ENCODE assay signal across 8 cellular contexts in genomic region chr2:16666453-16666801, GRCh38. TPM values are rescaled to one million over a fixed set of nuclear protein-coding genes. Genes with fewer than 3 reads are reported as not detected.
DNase-seq lines count a peak whose midpoint lies in the region; ATAC-seq, FAIRE-seq and TF ChIP-seq lines count a peak whose summit lies in the region.

No MANE protein-coding gene starts in this region.

- no peaks in the 10 kb centered on the region for H3K9me3 Mint-ChIP-seq in activated naive CD4-positive, alpha-beta T cell treated with anti-CD3 and anti-CD28 coated beads, Interleukin-2, amount 50 U/mL, for 72 hours

- no peak for TF ChIP-seq EP300 in HepG2 (IDR thresholded peaks at IDR 0.05; ENCODE audit: low read depth in 2 of 2, low read length in 2 of 2)
- no peak for TF ChIP-seq EP300 in HepG2 (CRISPR knock-in tag; IDR thresholded peaks at IDR 0.05; ENCODE audit: borderline replicate concordance)

- in situ Hi-C loops in HepG2 (cut with HindIII; ENCODE audit: extremely low pct_ligation_motif_present, low pct_unique_long_range_greater_than_20kb): no loop called here

- TF ChIP-seq RAD21 in HepG2 (CRISPR knock-in tag; IDR thresholded peaks at IDR 0.05): no peak

- H3K79me2 ChIP-seq in HepG2 (ENCODE audit: insufficient read depth, low read length) (no peaks in the 10 kb centered on the region), PC-3 (ENCODE audit: low read length) (no peaks in the 10 kb centered on the region)

- H3K4me1 ChIP-seq in A673 (ENCODE audit: insufficient read depth, low read length, poor library complexity, severe bottlenecking): peaks cover 62% of the 10 kb centered on the region
- peaks cover 5% of the 10 kb centered on the region; the same call in 1 of the 2 replicates for H3K4me1 ChIP-seq in HepG2 (ENCODE audit: insufficient read depth, low read length)
- peaks cover 21 to 46% of the 10 kb centered on the region in 2 donors for H3K4me1 ChIP-seq in adrenal gland (replicated peaks in 1 of 2)
- H3K4me1 ChIP-seq in PC-3 (ENCODE audit: insufficient read depth, low read length): no peaks in the 10 kb centered on the region

- no peaks in the 10 kb centered on the region for H3K9me2 ChIP-seq in PC-3 (replicated peaks; ENCODE audit: low read length)

- 25% methylated on average over 8 of the region's 8 CpGs for WGBS in HepG2 (ENCODE audit: low lambda C conversion rate)
- 66% methylated on average over 8 of the region's 8 CpGs for WGBS in adrenal gland, 4 donors

- FAIRE-seq in HepG2 (lab: Jason Lieb, UNC): no peak

- H3K9ac ChIP-seq in HepG2 (ENCODE audit: insufficient read depth, low read depth, low read length) (no peak overlapping the region), PC-3 (ENCODE audit: low read length) (no peak overlapping the region)

- peaks cover 4% of the 10 kb centered on the region; the same call in 1 of the 2 replicates for H4K20me1 ChIP-seq in HepG2 (ENCODE audit: insufficient read depth, low read length)
- H4K20me1 ChIP-seq in PC-3 (ENCODE audit: low read length): no peaks in the 10 kb centered on the region

- intact Hi-C loops in A673 (cut with micrococcal nuclease; ENCODE audit: unreplicated experiment): no loop called here
- intact Hi-C loops in HepG2 (cut with micrococcal nuclease; ENCODE audit: unreplicated experiment): no loop called here
- intact Hi-C loops in adrenal gland (cut with DNase I): no loop called here
- intact Hi-C loops in PC-3 (cut with micrococcal nuclease): no loop called here

- no peak for TF ChIP-seq CTCF in A673 (conservative IDR thresholded peaks at IDR 0.05; ENCODE audit: low read depth, low read length)
- no peak for TF ChIP-seq CTCF in HepG2 (CRISPR knock-in tag; IDR thresholded peaks at IDR 0.05)
- TF ChIP-seq CTCF in adrenal gland (IDR thresholded peaks at IDR 0.05): no peak
- no peak for TF ChIP-seq CTCF in PC-3 (conservative IDR thresholded peaks at IDR 0.05; ENCODE audit: low read depth, low read length)

- H3K27ac ChIP-seq in A673 (ENCODE audit: low read depth, low read length, poor library complexity, severe bottlenecking) (peak overlapping the region; percentile 77), HepG2 (ENCODE audit: extremely low read length, insufficient read depth, low read length) (no peak overlapping the region), adrenal gland (no peak overlapping the region), PC-3 (ENCODE audit: low read length) (no peak overlapping the region)

- H3K27ac Mint-ChIP-seq in activated naive CD4-positive, alpha-beta T cell treated with anti-CD3 and anti-CD28 coated beads, Interleukin-2, amount 50 U/mL, for 72 hours: peak overlapping the region; percentile 78 to 87

- H3K4me2 ChIP-seq in HepG2 (ENCODE audit: low read depth, low read length) (no peak overlapping the region), PC-3 (ENCODE audit: low read length) (no peak overlapping the region)

- H3K36me3 ChIP-seq in A673 (ENCODE audit: insufficient read depth, low read length, poor library complexity, severe bottlenecking): no peaks in the 10 kb centered on the region
- no peaks in the 10 kb centered on the region for H3K36me3 ChIP-seq in HepG2 (replicated peaks in 1 of 2; ENCODE audit: control insufficient read depth in 1 of 2, insufficient read depth in 2 of 2, low read length in 2 of 2)
- H3K36me3 ChIP-seq in adrenal gland (replicated peaks in 1 of 2): no peaks in the 10 kb centered on the region
- no peaks in the 10 kb centered on the region for H3K36me3 ChIP-seq in PC-3 (ENCODE audit: low read depth, low read length)

- H3K27me3 ChIP-seq in A673 (replicated peaks; ENCODE audit: insufficient read depth, low read depth, low read length, poor library complexity): no peaks in the 10 kb centered on the region
- H3K27me3 ChIP-seq in HepG2 (ENCODE audit: control insufficient read depth in 1 of 2, insufficient read depth in 2 of 2, low read length in 2 of 2): peaks cover 6 to 42% of the 10 kb centered on the region in 2 experiments; a peak in 3 of 5 replicates
- H3K27me3 ChIP-seq in adrenal gland: no peaks in the 10 kb centered on the region
- peaks cover 8% of the 10 kb centered on the region for H3K27me3 ChIP-seq in PC-3 (ENCODE audit: low read length)

- H3F3A ChIP-seq in PC-3 (ENCODE audit: low read length, unreplicated experiment): no peaks in the 10 kb centered on the region

- H3K9me3 ChIP-seq in A673 (ENCODE audit: low read depth, low read length, poor library complexity, severe bottlenecking) (no peaks in the 10 kb centered on the region), HepG2 (ENCODE audit: low read length) (no peaks in the 10 kb centered on the region), adrenal gland (replicated peaks in 1 of 3) (no peaks in the 10 kb centered on the region), PC-3 (ENCODE audit: low read length) (no peaks in the 10 kb centered on the region)

- TF ChIP-seq POLR2A in HepG2 (IDR thresholded peaks at IDR 0.05; ENCODE audit: insufficient read depth in 1 of 2, low read depth in 2 of 2, low read length in 2 of 2) (no peak), adrenal gland (IDR thresholded peaks at IDR 0.05) (no peak)

- POLR2A ChIA-PET in A673 (lab: Charles Lee; ENCODE audit: low non-redundant PET): interaction anchor here (0.6 kb wide), 1 partner anchor 9 kb away, joined by 3 read pairs; no protein-coding TSS in a partner anchor
- POLR2A ChIA-PET in HepG2 (lab: Yijun Ruan, JAX): no interaction called here
- POLR2A ChIA-PET in PC-3 (lab: Charles Lee; ENCODE audit: unreplicated experiment): no interaction called here

- H2AFZ ChIP-seq in HepG2 (ENCODE audit: low read length) (no peak overlapping the region), PC-3 (ENCODE audit: low read length) (no peak overlapping the region)

- BruUV-seq in A673 (replicated peaks; lab: Mats Ljungman, UMichigan) (no TSS peak), HepG2 (replicated peaks; lab: Mats Ljungman, UMichigan) (no TSS peak), PC-3 (replicated peaks; lab: Mats Ljungman, UMichigan) (no TSS peak)

- peak overlapping the region; percentile 49 for H3K4me3 ChIP-seq in A673 (ENCODE audit: low read depth, low read length, poor library complexity, severe bottlenecking)
- H3K4me3 ChIP-seq in HepG2 (replicated peaks in 1 of 3; ENCODE audit: insufficient read depth in 1 of 3, low read depth in 2 of 3, low read length in 3 of 3): no peak overlapping the region
- peak overlapping the region in 1 of 4 donors; percentile 79 for H3K4me3 ChIP-seq in adrenal gland
- H3K4me3 ChIP-seq in PC-3 (ENCODE audit: low read length): no peak overlapping the region

- DNase-seq in A673 (ENCODE audit: low spot score) (peak; percentile 88), HepG2 (ENCODE audit: low spot score) (no peak), adrenal gland (no peak), PC-3 (no peak), hypothalamus (lab: John Stamatoyannopoulos, UW) (no peak), NCI-H510A treated with DMSO at 0.1 percent for 48 hours (lab: John Stamatoyannopoulos, UW) (no peak)
- DNase-seq in activated naive CD4-positive, alpha-beta T cell treated with anti-CD3 and anti-CD28 coated beads, Interleukin-2, amount 50 U/mL, for 72 hours (ENCODE audit: low spot score in 2 of 2): no peak

- CTCF ChIA-PET in A673 (lab: Charles Lee) (no interaction called here), HepG2 (lab: Yijun Ruan, JAX; ENCODE audit: low intra/inter-chr PET ratio, low total read pairs) (no interaction called here), PC-3 (lab: Charles Lee) (no interaction called here)

- peaks cover 0 to 26% of the 10 kb centered on the region in 2 donors for H3K36me3 Mint-ChIP-seq in activated naive CD4-positive, alpha-beta T cell treated with anti-CD3 and anti-CD28 coated beads, Interleukin-2, amount 50 U/mL, for 72 hours

- ATAC-seq in HG02642 (IDR thresholded peaks at IDR 0.05; ENCODE audit: poor library complexity, unreplicated experiment) (peak; percentile 18), HepG2 (peak; percentile 21; the same call in 2 of the 3 replicates), PC-3 (no peak)
- ATAC-seq in activated naive CD4-positive, alpha-beta T cell treated with anti-CD3 and anti-CD28 coated beads, Interleukin-2, amount 50 U/mL, for 72 hours: peak; percentile 66 to 74

TF ChIP-seq in HepG2, 621 proteins besides CTCF, POLR2A, EP300 and RAD21 (continues in another document):
- peak; percentile 27; the same call in 1 of the 2 replicates for TF ChIP-seq EZH2 (conservative IDR thresholded peaks at IDR 0.05; ENCODE audit: low read depth, low read length)

RNA-seq across cellular contexts. Expression of gene CYRIA, which starts 0.8 kb away (rescaled TPM):
- total RNA-seq in A673 (2021) (183 TPM in 2 replicates), HepG2 (2016; rRNA removed; fragmentation: Illumina TruSeq; extraction: Trizol) (not detected in 2 replicates), adrenal gland (10 to 100 TPM; 14.7 to 31.0 (median 20.1) TPM), PC-3 (2014; rRNA removed) (0.15 TPM in 1 of 2 replicates, not detected in the other)
- 1 to 10 TPM; 2.7 to 3.1 TPM for total RNA-seq in activated naive CD4-positive, alpha-beta T cell treated with anti-CD3 and anti-CD28 coated beads, Interleukin-2, amount 50 U/mL, for 72 hours
- not detected in 2 replicates for total RNA-seq in HepG2 (2016; cell fraction: cytosol; rRNA removed; fragmentation: Illumina TruSeq; extraction: Trizol; ENCODE audit: low read depth)
- not detected in 2 replicates for total RNA-seq in HepG2 (2016; cell fraction: insoluble cytoplasmic fraction; rRNA removed; fragmentation: Illumina TruSeq; extraction: Trizol)
- not detected in 2 replicates for total RNA-seq in HepG2 (2016; cell fraction: membrane; rRNA removed; fragmentation: Illumina TruSeq; extraction: Trizol)
- total RNA-seq in HepG2 (2016; cell fraction: nucleus; rRNA removed; fragmentation: Illumina TruSeq; extraction: Trizol): not detected in 2 replicates
- polyA plus RNA-seq in HepG2 (2011; rRNA removed) (0.09 TPM in 1 of 2 replicates, not detected in the other), adrenal gland (10 to 100 TPM in 1 of 3 donors, 1 to 10 TPM in 2; 2.4 to 12.4 (median 5.7) TPM)
- polyA plus RNA-seq in HepG2 (2011; cell fraction: cytosol; rRNA removed): not detected in 2 replicates
- 0.07 TPM in 1 of 2 replicates, not detected in the other for polyA plus RNA-seq in HepG2 (2011; cell fraction: nucleus; rRNA removed)
- not detected in 2 replicates for polyA plus RNA-seq in HepG2 (2012)
- polyA plus RNA-seq in HepG2 (2016; cell fraction: cytosol; fragmentation: Illumina TruSeq; extraction: Trizol; ENCODE audit: low read depth): not detected in 2 replicates
- polyA plus RNA-seq in HepG2 (2016; cell fraction: insoluble cytoplasmic fraction; fragmentation: Illumina TruSeq; extraction: Trizol; ENCODE audit: low read depth): 0.12 TPM in 1 of 2 replicates, not detected in the other
- not detected in 2 replicates for polyA plus RNA-seq in HepG2 (2016; cell fraction: membrane; fragmentation: Illumina TruSeq; extraction: Trizol; ENCODE audit: low read depth)
- polyA plus RNA-seq in HepG2 (2016; cell fraction: nucleus; fragmentation: Illumina TruSeq; extraction: Trizol; ENCODE audit: insufficient read depth, low read depth): not detected in 2 replicates
- polyA minus RNA-seq in HepG2 (2011; rRNA and poly(A)+ RNA removed; ENCODE audit: low replicate concordance): not detected in 2 replicates
- not detected in 2 replicates for polyA minus RNA-seq in HepG2 (2011; cell fraction: cytosol; rRNA and poly(A)+ RNA removed)
- polyA minus RNA-seq in HepG2 (2011; cell fraction: nucleus; rRNA and poly(A)+ RNA removed): not detected in 2 replicates
